Comparison of ENCODE assay signal across 2 cellular contexts in genomic region chr20:53269380-53269779, GRCh38.
TF ChIP-seq lines count a peak whose summit lies in the region.

No MANE protein-coding gene starts in this region.

TF ChIP-seq in HepG2, 621 proteins besides CTCF, POLR2A, EP300 and RAD21:
- TF ChIP-seq ZBTB39 (CRISPR knock-in tag; IDR thresholded peaks at IDR 0.05) (no peak), ZNF484 (CRISPR knock-in tag; IDR thresholded peaks at IDR 0.05; ENCODE audit: borderline replicate concordance, low read depth) (no peak), NAIF1 (CRISPR knock-in tag; IDR thresholded peaks at IDR 0.05; ENCODE audit: borderline replicate concordance) (no peak), ZGPAT (CRISPR knock-in tag; IDR thresholded peaks at IDR 0.05) (no peak), CREB1 (IDR thresholded peaks at IDR 0.05) (peak; percentile 81), CREB1 (CRISPR knock-in tag; IDR thresholded peaks at IDR 0.05) (no peak)

TF ChIP-seq in HEK293, 187 proteins besides CTCF, POLR2A, EP300 and RAD21 (continued from another document):
- TF ChIP-seq, protein P1, sequence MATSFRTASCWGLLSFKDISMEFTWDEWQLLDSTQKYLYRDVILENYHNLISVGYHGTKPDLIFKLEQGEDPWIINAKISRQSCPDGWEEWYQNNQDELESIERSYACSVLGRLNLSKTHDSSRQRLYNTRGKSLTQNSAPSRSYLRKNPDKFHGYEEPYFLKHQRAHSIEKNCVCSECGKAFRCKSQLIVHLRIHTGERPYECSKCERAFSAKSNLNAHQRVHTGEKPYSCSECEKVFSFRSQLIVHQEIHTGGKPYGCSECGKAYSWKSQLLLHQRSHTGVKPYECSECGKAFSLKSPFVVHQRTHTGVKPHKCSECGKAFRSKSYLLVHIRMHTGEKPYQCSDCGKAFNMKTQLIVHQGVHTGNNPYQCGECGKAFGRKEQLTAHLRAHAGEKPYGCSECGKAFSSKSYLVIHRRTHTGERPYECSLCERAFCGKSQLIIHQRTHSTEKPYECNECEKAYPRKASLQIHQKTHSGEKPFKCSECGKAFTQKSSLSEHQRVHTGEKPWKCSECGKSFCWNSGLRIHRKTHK (tag by site-specific recombination; IDR thresholded peaks at IDR 0.05), result no peak
TF ChIP-seq in HEK293: peak in this region for 1.
